ENCODE assay signal across 8 cellular contexts in the genomic region with DNA sequence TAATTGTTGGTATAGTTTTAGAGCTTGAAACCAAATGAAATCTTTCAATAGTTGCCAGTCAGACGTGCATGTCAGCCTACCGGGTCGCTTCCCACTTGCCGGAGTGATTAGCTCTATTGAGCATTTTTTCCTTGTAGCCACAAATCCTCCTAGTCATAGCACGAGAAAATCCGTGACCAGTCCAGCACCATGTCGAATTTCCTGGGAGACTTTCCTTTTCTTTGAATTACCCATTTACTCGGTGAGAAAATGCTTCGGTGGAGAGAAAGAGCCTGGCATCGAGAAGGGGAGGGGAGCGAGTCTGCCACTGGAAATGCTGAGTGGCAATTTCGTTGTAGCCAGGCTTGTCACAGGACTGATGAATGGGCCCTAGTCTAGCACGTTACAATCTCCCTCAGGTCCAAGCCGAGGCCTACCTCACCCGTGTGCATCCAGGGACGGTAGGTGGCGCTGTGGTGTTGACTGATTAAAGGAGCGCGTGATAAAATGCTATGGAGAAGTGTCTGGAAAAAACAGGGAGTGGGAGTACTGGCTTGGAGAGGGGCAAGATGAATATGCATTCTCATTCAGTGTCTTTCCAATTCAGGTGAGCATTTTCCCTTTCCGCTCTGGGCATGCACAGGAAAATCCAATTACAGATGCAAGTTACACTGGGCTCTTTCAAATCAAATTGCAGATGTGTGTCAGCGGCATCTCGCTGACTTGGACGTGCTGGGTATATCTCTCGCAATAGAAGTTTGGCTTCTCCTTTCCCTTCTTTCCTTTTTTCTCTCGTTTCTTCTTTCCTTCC.
A peak's percentile ranks its signal among the peaks of the same experiment; 100 is the strongest.
DNase-seq lines count a peak whose midpoint lies in the region; FAIRE-seq and TF ChIP-seq lines count a peak whose summit lies in the region.

No MANE protein-coding gene starts in this region.

- FAIRE-seq in GM12891 (lab: Jason Lieb, UNC): peak; percentile 81

- H3K36me3 Mint-ChIP-seq in HFFc6 (ENCODE audit: low read depth) (no peaks in the 10 kb centered on the region), brain (no peaks in the 10 kb centered on the region)

- H3K27me3 Mint-ChIP-seq in HFFc6 (ENCODE audit: insufficient read depth): peaks cover 4% of the 10 kb centered on the region
- H3K27me3 Mint-ChIP-seq in brain: peaks cover 11% of the 10 kb centered on the region

- H3K27ac Mint-ChIP-seq in HFFc6 (peak overlapping the region; percentile 39; the same call in 1 of the 2 replicates), brain (peak overlapping the region in 4 of 5 experiments; percentile 31 to 80 (median 70))

- DNase-seq in GM12891 (ENCODE audit: insufficient read length, low spot score) (peak; percentile 19), HFFc6 (peak; percentile 0), NCI-H128 (lab: John Stamatoyannopoulos, UW; ENCODE audit: unreplicated experiment) (peak; percentile 82), UCSD-AML1 (lab: John Stamatoyannopoulos, UW; ENCODE audit: unreplicated experiment) (peak; percentile 90), iris pigment epithelial cell (ENCODE audit: low read depth) (peak; percentile 35), NCI-H1105 (lab: John Stamatoyannopoulos, UW) (no peak)
- peak; percentile 38 to 54 (median 44) for DNase-seq in stimulated activated CD4-positive, alpha-beta T cell treated with anti-CD3 and anti-CD28 coated beads, Interleukin-1b, Interleukin-23, amount 100 ng/mL, for 24 hours (ENCODE audit: low read depth in 4 of 4, low spot score in 1 of 4)

- H3K9me3 Mint-ChIP-seq in HFFc6: peaks cover 4% of the 10 kb centered on the region; the same call in 1 of the 2 replicates
- peaks cover 0 to 2% (median 0%) of the 10 kb centered on the region in 5 experiments for H3K9me3 Mint-ChIP-seq in brain

- H3K4me1 Mint-ChIP-seq in HFFc6 (ENCODE audit: low read depth) (no peaks in the 10 kb centered on the region; the same call in 1 of the 2 replicates), brain (peaks cover 52% of the 10 kb centered on the region)

- TF ChIP-seq CTCF in HFFc6 (IDR thresholded peaks at IDR 0.05) (peak; percentile 79), brain (conservative IDR thresholded peaks at IDR 0.05) (peak; percentile 70 to 88)

- H3K4me3 Mint-ChIP-seq in HFFc6 (no peak overlapping the region), brain (peak overlapping the region in 2 of 5 experiments; percentile 14 to 49)

- no peak for TF ChIP-seq POLR2A in GM12891 (IDR thresholded peaks at IDR 0.05; ENCODE audit: low read depth, low read length)

TF ChIP-seq in GM12891, 5 proteins besides CTCF, POLR2A, EP300 and RAD21:
- TF ChIP-seq PAX5 (IDR thresholded peaks at IDR 0.05; ENCODE audit: insufficient read depth, low read length, severe bottlenecking) (no peak), TAF1 (IDR thresholded peaks at IDR 0.05; ENCODE audit: low read depth, low read length) (no peak), POLR2AphosphoS5 (IDR thresholded peaks at IDR 0.05; ENCODE audit: low read depth, low read length) (no peak), SPI1 (IDR thresholded peaks at IDR 0.05; ENCODE audit: low read depth, low read length) (no peak)
TF ChIP-seq in GM12891: peak in this region for 0.
